In genomic region chr5:80864109-80864508, GRCh38 we compare ENCODE assay signal across 15 cellular contexts.
"Had no signal": no experiment of that assay in that cellular context is flagged by ENCODE, and none has a peak within 500 bp of the region (broad histone marks: within the 10 kb centered on the region; RNA-seq: fewer than 3 reads in every experiment).

No MANE protein-coding gene starts in this region.

- ATAC-seq: foreskin keratinocyte, sciatic nerve had no signal

- H3K9me3 ChIP-seq: ovary, thyroid gland had no signal

- H3K4me3 ChIP-seq: ovary, thyroid gland had no signal

- FAIRE-seq: urothelium cell line had no signal

- H3K27me3 Mint-ChIP-seq: activated B cell treated with CpG ODN at 0.5 μM for 24 hours; activated naive CD8-positive, alpha-beta T cell treated with anti-CD3 and anti-CD28 coated beads, Interleukin-2, amount 10 ng/mL, durations not matched to agents 7 days and 5 days had no signal

- H3K9me3 Mint-ChIP-seq: activated B cell treated with CpG ODN at 0.5 μM for 24 hours; stimulated activated effector memory CD8-positive, alpha-beta T cell treated with anti-CD3 and anti-CD28 coated beads, Interleukin-12 subunit alpha, Interleukin-12 subunit beta, amount 100 ng/mL, for 72 hours had no signal

- H3K4me3 Mint-ChIP-seq: activated B cell treated with CpG ODN at 0.5 μM for 24 hours; activated naive CD8-positive, alpha-beta T cell treated with anti-CD3 and anti-CD28 coated beads, Interleukin-2, amount 10 ng/mL, durations not matched to agents 7 days and 5 days; stimulated activated effector memory CD8-positive, alpha-beta T cell treated with anti-CD3 and anti-CD28 coated beads, Interleukin-12 subunit alpha, Interleukin-12 subunit beta, amount 100 ng/mL, for 72 hours had no signal

- H3K4me1 ChIP-seq: thyroid gland had no signal

- H3K27ac Mint-ChIP-seq: activated B cell treated with CpG ODN at 0.5 μM for 24 hours; activated naive CD8-positive, alpha-beta T cell treated with anti-CD3 and anti-CD28 coated beads, Interleukin-2, amount 10 ng/mL, durations not matched to agents 7 days and 5 days; stimulated activated effector memory CD8-positive, alpha-beta T cell treated with anti-CD3 and anti-CD28 coated beads, Interleukin-12 subunit alpha, Interleukin-12 subunit beta, amount 100 ng/mL, for 72 hours had no signal

- H3K27me3 ChIP-seq: foreskin keratinocyte, ovary, thyroid gland had no signal

- DNase-seq: activated B cell treated with CpG ODN at 0.5 μM for 24 hours; activated CD4-positive, alpha-beta T cell treated with anti-CD3 and anti-CD28 coated beads, Interleukin-2, amount 50 U/mL, for 1 hour; activated naive CD8-positive, alpha-beta T cell treated with anti-CD3 and anti-CD28 coated beads, Interleukin-2, amount 10 ng/mL, durations not matched to agents 7 days and 5 days; activated T-cell treated with anti-CD3 and anti-CD28 coated beads for 4 hours; anterior cingulate cortex; effector CD8-positive, alpha-beta T cell; foreskin keratinocyte; glutamatergic neuron; ovary; stimulated activated CD4-positive, alpha-beta T cell treated with anti-CD3 and anti-CD28 coated beads, Interleukin-1b, Interleukin-23, amount 100 ng/mL, for 48 hours; T-helper 2 cell; thyroid gland had no signal

- H3K27ac ChIP-seq: foreskin keratinocyte, ovary, thyroid gland had no signal

- H3K36me3 ChIP-seq: ovary had no signal
